In the genomic region with DNA sequence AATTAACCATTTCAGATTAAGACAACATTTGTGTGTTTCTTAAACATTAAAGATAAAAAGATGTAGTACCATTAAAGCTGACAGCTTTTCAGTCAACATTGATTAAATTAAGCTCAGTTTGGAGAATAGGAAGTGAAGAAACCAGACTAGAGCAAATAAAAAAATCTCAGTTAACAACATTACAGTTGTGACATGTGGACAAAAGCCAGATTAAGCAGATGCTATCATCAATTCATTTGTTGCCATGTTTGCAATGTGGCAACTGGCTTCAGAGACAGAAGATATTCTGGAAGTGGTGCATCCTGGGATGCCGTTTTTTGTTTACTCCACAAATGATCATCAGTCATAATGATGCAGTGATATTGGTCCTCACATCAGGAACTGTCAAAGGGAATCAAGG, we compare ENCODE assay signal across 1 cellular context.
TF ChIP-seq lines count a peak whose summit lies in the region.

No MANE protein-coding gene starts in this region.

TF ChIP-seq in A549, 52 proteins besides CTCF, POLR2A, EP300 and RAD21 (continued from another document):
- TF ChIP-seq, protein P1, sequence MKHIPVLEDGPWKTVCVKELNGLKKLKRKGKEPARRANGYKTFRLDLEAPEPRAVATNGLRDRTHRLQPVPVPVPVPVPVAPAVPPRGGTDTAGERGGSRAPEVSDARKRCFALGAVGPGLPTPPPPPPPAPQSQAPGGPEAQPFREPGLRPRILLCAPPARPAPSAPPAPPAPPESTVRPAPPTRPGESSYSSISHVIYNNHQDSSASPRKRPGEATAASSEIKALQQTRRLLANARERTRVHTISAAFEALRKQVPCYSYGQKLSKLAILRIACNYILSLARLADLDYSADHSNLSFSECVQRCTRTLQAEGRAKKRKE (CRISPR knock-in tag; IDR thresholded peaks at IDR 0.05; ENCODE audit: low read depth): no peak
- TF ChIP-seq TFCP2L1 (CRISPR knock-in tag; IDR thresholded peaks at IDR 0.05): no peak
